In the genomic region with DNA sequence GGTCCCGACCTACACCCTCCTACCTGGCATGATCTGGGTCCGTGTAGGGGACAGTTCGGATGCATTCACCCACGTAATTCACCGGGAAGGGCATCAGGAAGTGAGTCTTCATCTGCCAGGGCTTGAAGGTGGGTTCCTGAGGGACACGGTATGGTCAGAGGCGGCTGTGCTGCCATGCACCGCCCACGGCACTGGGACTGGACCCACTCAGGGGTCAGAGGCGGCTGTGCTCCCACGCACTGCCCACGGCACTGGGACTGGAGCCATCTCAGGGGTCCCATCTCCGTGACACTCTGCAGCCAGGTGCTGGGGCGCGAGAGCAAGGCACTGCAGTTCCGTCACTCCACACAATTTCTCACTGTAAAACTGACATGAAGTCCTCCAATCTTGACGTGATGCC, we compare ENCODE assay signal across 22 cellular contexts. TPM values are rescaled to one million over a fixed set of nuclear protein-coding genes. Genes with fewer than 3 reads are reported as not detected.
DNase-seq lines count a peak whose midpoint lies in the region; ATAC-seq, FAIRE-seq and TF ChIP-seq lines count a peak whose summit lies in the region.
"Had no signal": no experiment of that assay in that cellular context is flagged by ENCODE, and none has a peak within 500 bp of the region (broad histone marks: within the 10 kb centered on the region; RNA-seq: fewer than 3 reads in every experiment).

No MANE protein-coding gene starts in this region.

- H3K18ac ChIP-seq in neuronal stem cell (ENCODE audit: low read length): no peak overlapping the region

- H2AK5ac ChIP-seq in neuronal stem cell (ENCODE audit: low read depth, low read length): no peak overlapping the region

- no peak overlapping the region for H3K14ac ChIP-seq in neuronal stem cell (ENCODE audit: low read length)

- TF ChIP-seq EP300 in HepG2 (IDR thresholded peaks at IDR 0.05; ENCODE audit: low read depth in 2 of 2, low read length in 2 of 2) (no peak), HepG2 (CRISPR knock-in tag; IDR thresholded peaks at IDR 0.05; ENCODE audit: borderline replicate concordance) (no peak)

- CTCF ChIA-PET in HepG2 (lab: Yijun Ruan, JAX; ENCODE audit: low intra/inter-chr PET ratio, low total read pairs): no interaction called here

- H3K4me1 Mint-ChIP-seq in activated T-cell treated with anti-CD3 and anti-CD28 coated beads, Interleukin-2, amount 50 U/mL, for 24 hours (ENCODE audit: low read depth): no peaks in the 10 kb centered on the region
- H3K4me1 Mint-ChIP-seq in activated T-cell treated with anti-CD3 and anti-CD28 coated beads, Interleukin-2, amount 50 U/mL, for 72 hours (ENCODE audit: low read depth): no peaks in the 10 kb centered on the region
- peaks cover 28% of the 10 kb centered on the region for H3K4me1 Mint-ChIP-seq in chondrocyte (ENCODE audit: low read depth)
- H3K4me1 Mint-ChIP-seq: CD14-positive monocyte; CD8-positive, alpha-beta memory T cell had no signal

- H2BK5ac ChIP-seq in neuronal stem cell (ENCODE audit: low read length): no peak overlapping the region

- H3K36me3 ChIP-seq in HepG2 (replicated peaks in 1 of 2; ENCODE audit: control insufficient read depth in 1 of 2, insufficient read depth in 2 of 2, low read length in 2 of 2) (peaks cover 20 to 66% of the 10 kb centered on the region in 2 experiments; a peak in 4 of 5 replicates), right lobe of liver (peaks cover 3 to 97% (median 39%) of the 10 kb centered on the region in 4 donors), neuronal stem cell (replicated peaks in 1 of 2; ENCODE audit: control insufficient read depth in 2 of 2, insufficient read depth in 2 of 2, low read length in 2 of 2) (peaks cover 29 to 100% of the 10 kb centered on the region in 2 donors)

- H3K4me1 ChIP-seq in HepG2 (ENCODE audit: insufficient read depth, low read length) (no peaks in the 10 kb centered on the region), right lobe of liver (no peaks in the 10 kb centered on the region), neuronal stem cell (ENCODE audit: control insufficient read depth in 2 of 2, insufficient read depth in 1 of 2, low read depth in 1 of 2, low read length in 2 of 2) (no peaks in the 10 kb centered on the region)
- H3K4me1 ChIP-seq: BE2C had no signal

- H3K36me3 Mint-ChIP-seq in activated T-cell treated with anti-CD3 and anti-CD28 coated beads, Interleukin-2, amount 50 U/mL, for 24 hours (ENCODE audit: low read depth): peaks cover 100% of the 10 kb centered on the region
- H3K36me3 Mint-ChIP-seq in activated T-cell treated with anti-CD3 and anti-CD28 coated beads, Interleukin-2, amount 50 U/mL, for 72 hours (ENCODE audit: insufficient read depth in 2 of 2): peaks cover 8 to 24% of the 10 kb centered on the region in 2 donors
- H3K36me3 Mint-ChIP-seq in chondrocyte (ENCODE audit: low read depth): peaks cover 56% of the 10 kb centered on the region

- no peaks in the 10 kb centered on the region for H3K9me3 ChIP-seq in HepG2 (ENCODE audit: low read length)
- H3K9me3 ChIP-seq in right lobe of liver: no peaks in the 10 kb centered on the region
- no peaks in the 10 kb centered on the region for H3K9me3 ChIP-seq in neuronal stem cell (replicated peaks in 1 of 2; ENCODE audit: control insufficient read depth in 2 of 2, insufficient read depth in 1 of 2, low read depth in 1 of 2, low read length in 2 of 2)
- H3K9me3 ChIP-seq: BE2C had no signal

- H3K4ac ChIP-seq in neuronal stem cell (ENCODE audit: low read length): no peak overlapping the region

- H3K27me3 ChIP-seq in HepG2 (ENCODE audit: control insufficient read depth in 1 of 2, insufficient read depth in 2 of 2, low read length in 2 of 2) (no peaks in the 10 kb centered on the region), right lobe of liver (no peaks in the 10 kb centered on the region), neuronal stem cell (ENCODE audit: control insufficient read depth in 3 of 3, insufficient read depth in 3 of 3, low read depth in 1 of 3, low read length in 3 of 3) (no peaks in the 10 kb centered on the region)
- H3K27me3 ChIP-seq: BE2C had no signal

- H2BK15ac ChIP-seq in neuronal stem cell (ENCODE audit: low read length): no peak overlapping the region

- TF ChIP-seq RAD21 in HepG2 (CRISPR knock-in tag; IDR thresholded peaks at IDR 0.05): no peak

- BruUV-seq in HepG2 (replicated peaks; lab: Mats Ljungman, UMichigan): no TSS peak

- no peaks in the 10 kb centered on the region for H3K79me1 ChIP-seq in neuronal stem cell (ENCODE audit: low read depth, low read length)

- no peak for TF ChIP-seq POLR2A in HepG2 (IDR thresholded peaks at IDR 0.05; ENCODE audit: insufficient read depth in 1 of 2, low read depth in 2 of 2, low read length in 2 of 2)
- no peak for TF ChIP-seq POLR2A in right lobe of liver (IDR thresholded peaks at IDR 0.05)

- H3K27ac ChIP-seq in HepG2 (ENCODE audit: extremely low read length, insufficient read depth, low read length) (no peak overlapping the region), right lobe of liver (no peak overlapping the region), neuronal stem cell (replicated peaks; ENCODE audit: low read length) (no peak overlapping the region)

- H2BK120ac ChIP-seq in neuronal stem cell (ENCODE audit: low read depth, low read length): no peak overlapping the region

- H3K23ac ChIP-seq in neuronal stem cell (ENCODE audit: low read depth, low read length, poor library complexity): no peak overlapping the region

- DNase-seq in activated T-cell treated with anti-CD3 and anti-CD28 coated beads, Interleukin-2, amount 50 U/mL, for 24 hours: no peak
- no peak for DNase-seq in activated T-cell treated with anti-CD3 and anti-CD28 coated beads, Interleukin-2, amount 50 U/mL, for 72 hours
- no peak for DNase-seq in HepG2 (ENCODE audit: low spot score)
- no peak for DNase-seq in right lobe of liver
- no peak for DNase-seq in neuronal stem cell (ENCODE audit: low spot score)
- DNase-seq in chondrocyte (ENCODE audit: low spot score): no peak
- DNase-seq in GM19239 (ENCODE audit: insufficient read length, low spot score): no peak
- DNase-seq: 8988T; ACHN; BE2C; CD8-positive, alpha-beta memory T cell; DMS 273 treated with DMSO at 0.1 percent for 48 hours; DMS79 treated with DMSO at 0.1 percent for 48 hours; GF-D8; Kasumi-1; NCI-H2029; NCI-H446; NCI-H524 treated with DMSO at 0.1 percent for 48 hours; NCI-H774 had no signal

- H3K27ac Mint-ChIP-seq in activated T-cell treated with anti-CD3 and anti-CD28 coated beads, Interleukin-2, amount 50 U/mL, for 24 hours: peak overlapping the region; percentile 2
- no peak overlapping the region for H3K27ac Mint-ChIP-seq in activated T-cell treated with anti-CD3 and anti-CD28 coated beads, Interleukin-2, amount 50 U/mL, for 72 hours
- H3K27ac Mint-ChIP-seq in chondrocyte (ENCODE audit: unreplicated experiment): no peak overlapping the region

- no peak overlapping the region for H4K8ac ChIP-seq in neuronal stem cell (ENCODE audit: low read depth, low read length)

- H3K9ac ChIP-seq in HepG2 (ENCODE audit: insufficient read depth, low read depth, low read length) (no peak overlapping the region), neuronal stem cell (ENCODE audit: low read depth, low read length, poor library complexity) (peak overlapping the region; percentile 40)

- no peak overlapping the region for H3K4me3 Mint-ChIP-seq in activated T-cell treated with anti-CD3 and anti-CD28 coated beads, Interleukin-2, amount 50 U/mL, for 24 hours
- H3K4me3 Mint-ChIP-seq in activated T-cell treated with anti-CD3 and anti-CD28 coated beads, Interleukin-2, amount 50 U/mL, for 72 hours: no peak overlapping the region
- no peak overlapping the region for H3K4me3 Mint-ChIP-seq in chondrocyte (ENCODE audit: unreplicated experiment)
- H3K4me3 Mint-ChIP-seq: CD14-positive monocyte; CD8-positive, alpha-beta memory T cell had no signal

- no peaks in the 10 kb centered on the region for H4K20me1 ChIP-seq in HepG2 (ENCODE audit: insufficient read depth, low read length)

- POLR2A ChIA-PET in HepG2 (lab: Yijun Ruan, JAX): no interaction called here

- no peaks in the 10 kb centered on the region for H3K27me3 Mint-ChIP-seq in activated T-cell treated with anti-CD3 and anti-CD28 coated beads, Interleukin-2, amount 50 U/mL, for 24 hours
- H3K27me3 Mint-ChIP-seq in activated T-cell treated with anti-CD3 and anti-CD28 coated beads, Interleukin-2, amount 50 U/mL, for 72 hours (ENCODE audit: low read depth): no peaks in the 10 kb centered on the region
- no peaks in the 10 kb centered on the region for H3K27me3 Mint-ChIP-seq in chondrocyte (ENCODE audit: low read depth)
- H3K27me3 Mint-ChIP-seq: CD8-positive, alpha-beta memory T cell had no signal

- no peak for FAIRE-seq in HepG2 (lab: Jason Lieb, UNC)
- no peak for FAIRE-seq in GM19239 (lab: Jason Lieb, UNC)
- FAIRE-seq: GM12891, RCC 7860 had no signal

- H3K4me2 ChIP-seq in HepG2 (ENCODE audit: low read depth, low read length) (no peak overlapping the region), neuronal stem cell (ENCODE audit: insufficient read depth, low read length, poor library complexity, severe bottlenecking) (no peak overlapping the region)

- H2AFZ ChIP-seq in HepG2 (ENCODE audit: low read length) (no peak overlapping the region), neuronal stem cell (ENCODE audit: low read length) (no peak overlapping the region)

- in situ Hi-C loops in HepG2 (cut with HindIII; ENCODE audit: extremely low pct_ligation_motif_present, low pct_unique_long_range_greater_than_20kb): no loop called here

- H3K4me3 ChIP-seq in HepG2 (replicated peaks in 1 of 3; ENCODE audit: insufficient read depth in 1 of 3, low read depth in 2 of 3, low read length in 3 of 3) (no peak overlapping the region), right lobe of liver (no peak overlapping the region), neuronal stem cell (ENCODE audit: low read length in 2 of 2) (no peak overlapping the region)

- peak overlapping the region; percentile 39 for H4K91ac ChIP-seq in neuronal stem cell (ENCODE audit: low read depth, low read length, poor library complexity)

- no peaks in the 10 kb centered on the region for H3K79me2 ChIP-seq in HepG2 (ENCODE audit: insufficient read depth, low read length)

- peak overlapping the region; percentile 50 for H2BK12ac ChIP-seq in neuronal stem cell (ENCODE audit: low read length)

- H3K9me3 Mint-ChIP-seq in activated T-cell treated with anti-CD3 and anti-CD28 coated beads, Interleukin-2, amount 50 U/mL, for 24 hours: no peaks in the 10 kb centered on the region
- H3K9me3 Mint-ChIP-seq in activated T-cell treated with anti-CD3 and anti-CD28 coated beads, Interleukin-2, amount 50 U/mL, for 72 hours: no peaks in the 10 kb centered on the region
- no peaks in the 10 kb centered on the region for H3K9me3 Mint-ChIP-seq in chondrocyte (ENCODE audit: low read depth)
- H3K9me3 Mint-ChIP-seq: CD14-positive monocyte; CD8-positive, alpha-beta memory T cell had no signal

- no peak for ATAC-seq in activated T-cell treated with anti-CD3 and anti-CD28 coated beads, Interleukin-2, amount 50 U/mL, for 72 hours (replicated peaks in 1 of 2)
- ATAC-seq in HepG2 (no peak), right lobe of liver (no peak)

- 97% methylated on average over 12 of the region's 17 CpGs for WGBS in HepG2 (ENCODE audit: low lambda C conversion rate)
- WGBS in right lobe of liver (ENCODE audit: insufficient coverage, low coverage, low lambda C conversion rate, missing lambda C conversion rate): 90% methylated on average over 2 of the region's 17 CpGs
- WGBS in neuronal stem cell (ENCODE audit: extremely low coverage in 2 of 2, insufficient read length in 2 of 2, insufficient replicate concordance in 1 of 2), 2 donors: no CpG with 5 or more reads among the region's 17 CpGs

- intact Hi-C loops in HepG2 (cut with micrococcal nuclease; ENCODE audit: unreplicated experiment) (no loop called here), right lobe of liver (cut with DNase I) (no loop called here)

- TF ChIP-seq CTCF in HepG2 (CRISPR knock-in tag; IDR thresholded peaks at IDR 0.05) (no peak), right lobe of liver (IDR thresholded peaks at IDR 0.05) (no peak), chondrocyte (IDR thresholded peaks at IDR 0.05) (no peak)

RNA-seq across cellular contexts. Expression of a gene that starts 29.2 kb away (rescaled TPM):
- total RNA-seq in activated T-cell treated with anti-CD3 and anti-CD28 coated beads, Interleukin-2, amount 50 U/mL, for 72 hours: 10 to 100 TPM; 76.7 to 79.9 TPM
- total RNA-seq in HepG2 (2016; rRNA removed; fragmentation: Illumina TruSeq; extraction: Trizol): 29.0 and 32.7 TPM in 2 replicates
- total RNA-seq in HepG2 (2016; cell fraction: cytosol; rRNA removed; fragmentation: Illumina TruSeq; extraction: Trizol; ENCODE audit: low read depth): 8.3 and 8.8 TPM in 2 replicates
- 29.0 and 33.1 TPM in 2 replicates for total RNA-seq in HepG2 (2016; cell fraction: insoluble cytoplasmic fraction; rRNA removed; fragmentation: Illumina TruSeq; extraction: Trizol)
- total RNA-seq in HepG2 (2016; cell fraction: membrane; rRNA removed; fragmentation: Illumina TruSeq; extraction: Trizol): 11.5 and 11.9 TPM in 2 replicates
- 28.7 and 29.3 TPM in 2 replicates for total RNA-seq in HepG2 (2016; cell fraction: nucleus; rRNA removed; fragmentation: Illumina TruSeq; extraction: Trizol)
- polyA plus RNA-seq in HepG2 (2011; rRNA removed): 16.4 and 19.1 TPM in 2 replicates
- 12.9 and 13.0 TPM in 2 replicates for polyA plus RNA-seq in HepG2 (2011; cell fraction: cytosol; rRNA removed)
- 84.4 and 95.5 TPM in 2 replicates for polyA plus RNA-seq in HepG2 (2011; cell fraction: nucleus; rRNA removed)
- 19.8 and 21.0 TPM in 2 replicates for polyA plus RNA-seq in HepG2 (2012)
- 2.3 and 3.0 TPM in 2 replicates for polyA plus RNA-seq in HepG2 (2016; cell fraction: cytosol; fragmentation: Illumina TruSeq; extraction: Trizol; ENCODE audit: low read depth)
- 31.6 and 32.4 TPM in 2 replicates for polyA plus RNA-seq in HepG2 (2016; cell fraction: insoluble cytoplasmic fraction; fragmentation: Illumina TruSeq; extraction: Trizol; ENCODE audit: low read depth)
- polyA plus RNA-seq in HepG2 (2016; cell fraction: membrane; fragmentation: Illumina TruSeq; extraction: Trizol; ENCODE audit: low read depth): 8.1 and 8.6 TPM in 2 replicates
- 39.5 and 48.0 TPM in 2 replicates for polyA plus RNA-seq in HepG2 (2016; cell fraction: nucleus; fragmentation: Illumina TruSeq; extraction: Trizol; ENCODE audit: insufficient read depth, low read depth)
- 24.6 and 24.7 TPM in 2 replicates for polyA minus RNA-seq in HepG2 (2011; rRNA and poly(A)+ RNA removed; ENCODE audit: low replicate concordance)
- polyA minus RNA-seq in HepG2 (2011; cell fraction: cytosol; rRNA and poly(A)+ RNA removed): 12.9 and 13.6 TPM in 2 replicates
- polyA minus RNA-seq in HepG2 (2011; cell fraction: nucleus; rRNA and poly(A)+ RNA removed): 40.6 and 44.6 TPM in 2 replicates
- 10 to 100 TPM; 40.7 to 59.5 (median 49.7) TPM for total RNA-seq in right lobe of liver
- 26.3 TPM for polyA plus RNA-seq in neuronal stem cell (2013, experiment 1 of 2)
- polyA plus RNA-seq in neuronal stem cell (2013, experiment 2 of 2): 24.0 TPM
- 71.8 to 95.0 TPM (median 84.9 TPM) in 3 replicates for total RNA-seq in chondrocyte
